ENCODE assay signal across 36 cellular contexts in genomic region chr12:108322998-108323397, GRCh38. TPM values are rescaled to one million over a fixed set of nuclear protein-coding genes. Genes with fewer than 3 reads are reported as not detected.
"Had no signal": no experiment of that assay in that cellular context is flagged by ENCODE, and none has a peak within 500 bp of the region (broad histone marks: within the 10 kb centered on the region; RNA-seq: fewer than 3 reads in every experiment).

No MANE protein-coding gene starts in this region.

- H3K9me3 Mint-ChIP-seq: activated CD4-positive, alpha-beta memory T cell treated with anti-CD3 and anti-CD28 coated beads, Interleukin-2, amount 10 ng/mL, durations not matched to agents 7 days and 5 days; activated CD4-positive, alpha-beta T cell treated with anti-CD3 and anti-CD28 coated beads, Interleukin-2, amount 10 ng/mL, durations not matched to agents 7 days and 5 days; activated naive CD4-positive, alpha-beta T cell treated with anti-CD3 and anti-CD28 coated beads, Interleukin-2, amount 10 ng/mL, durations not matched to agents 7 days and 5 days; activated naive CD4-positive, alpha-beta T cell treated with anti-CD3 and anti-CD28 coated beads, Interleukin-2, amount 50 U/mL, for 24 hours; activated naive CD8-positive, alpha-beta T cell treated with anti-CD3 and anti-CD28 coated beads, Interleukin-2, amount 10 ng/mL, durations not matched to agents 7 days and 5 days; activated naive CD8-positive, alpha-beta T cell treated with anti-CD3 and anti-CD28 coated beads, Interleukin-2, amount 50 U/mL, for 24 hours; activated T-cell treated with anti-CD3 and anti-CD28 coated beads, Interleukin-2, amount 50 U/mL, for 24 hours; activated T-helper 2 cell treated with anti-CD3 and anti-CD28 coated beads, Interferon-gamma antibody, Interleukin-2, Interleukin-4, amounts not matched to agents 10 μg/mL and 5 μg/mL and 100 μg/mL, durations not matched to agents 14 hours and 24 hours and 36 hours; central memory CD8-positive, alpha-beta T cell; T-helper 1 cell treated with Interleukin-12 subunit alpha and Interleukin-12 subunit beta and Interleukin-4 antibody, amounts not matched to agents 30 μg/mL and 1 μg/mL, for 36 hours; T-helper 2 cell treated with Interferon-gamma antibody and Interleukin-4, amounts not matched to agents 5 μg/mL and 100 μg/mL, for 36 hours had no signal

- ATAC-seq: activated CD4-positive, alpha-beta T cell treated with anti-CD3 and anti-CD28 coated beads for 36 hours; activated CD4-positive, CD25-positive, alpha-beta regulatory T cell treated with anti-CD3 and anti-CD28 coated beads, Interleukin-2, amount 50 U/mL, for 24 hours; activated CD8-positive, alpha-beta memory T cell treated with anti-CD3 and anti-CD28 coated beads, Interleukin-2, amount 10 ng/mL, durations not matched to agents 7 days and 5 days; activated CD8-positive, alpha-beta T cell treated with anti-CD3 and anti-CD28 coated beads, Interleukin-2, amount 10 ng/mL, durations not matched to agents 7 days and 5 days; activated naive CD8-positive, alpha-beta T cell treated with anti-CD3 and anti-CD28 coated beads, Interleukin-2, amount 50 U/mL, for 24 hours; WTC11 had no signal

- H3K36me3 Mint-ChIP-seq: activated CD8-positive, alpha-beta memory T cell treated with anti-CD3 and anti-CD28 coated beads, Interleukin-2, amount 10 ng/mL, durations not matched to agents 7 days and 5 days; activated naive CD4-positive, alpha-beta T cell treated with anti-CD3 and anti-CD28 coated beads, Interleukin-2, amount 10 ng/mL, durations not matched to agents 7 days and 5 days; activated naive CD4-positive, alpha-beta T cell treated with anti-CD3 and anti-CD28 coated beads, Interleukin-2, amount 50 U/mL, for 24 hours; activated naive CD8-positive, alpha-beta T cell; activated naive CD8-positive, alpha-beta T cell treated with anti-CD3 and anti-CD28 coated beads, Interleukin-2, amount 10 ng/mL, durations not matched to agents 7 days and 5 days; brain; WTC11 had no signal

- DNase-seq: activated CD4-positive, alpha-beta memory T cell treated with anti-CD3 and anti-CD28 coated beads, Interleukin-2, amount 10 ng/mL, durations not matched to agents 7 days and 5 days; activated CD4-positive, alpha-beta T cell treated with anti-CD3 and anti-CD28 coated beads for 1 hour; activated CD4-positive, alpha-beta T cell treated with anti-CD3 and anti-CD28 coated beads for 36 hours; activated CD4-positive, alpha-beta T cell treated with anti-CD3 and anti-CD28 coated beads for 48 hours; activated CD4-positive, alpha-beta T cell treated with anti-CD3 and anti-CD28 coated beads, Interleukin-2, amount 10 ng/mL, durations not matched to agents 7 days and 5 days; activated CD4-positive, alpha-beta T cell treated with anti-CD3 and anti-CD28 coated beads, Interleukin-2, amount 50 U/mL, for 48 hours; activated CD4-positive, CD25-positive, alpha-beta regulatory T cell; activated CD8-positive, alpha-beta memory T cell treated with anti-CD3 and anti-CD28 coated beads for 24 hours; activated CD8-positive, alpha-beta memory T cell treated with anti-CD3 and anti-CD28 coated beads, Interleukin-2, amount 10 ng/mL, durations not matched to agents 7 days and 5 days; activated CD8-positive, alpha-beta memory T cell treated with anti-CD3 and anti-CD28 coated beads, Interleukin-2, amount 50 U/mL, for 48 hours; activated CD8-positive, alpha-beta T cell treated with anti-CD3 and anti-CD28 coated beads, Interleukin-2, amount 10 ng/mL, durations not matched to agents 7 days and 5 days; activated effector memory CD4-positive, alpha-beta T cell treated with Interleukin-2 at 50 U/mL for 16 hours; activated gamma-delta T cell; activated naive CD4-positive, alpha-beta T cell treated with anti-CD3 and anti-CD28 coated beads, Interleukin-2, amount 10 ng/mL, durations not matched to agents 7 days and 5 days; activated naive CD4-positive, alpha-beta T cell treated with Interleukin-2 at 50 U/mL for 16 hours; activated naive CD8-positive, alpha-beta T cell treated with anti-CD3 and anti-CD28 coated beads, Interleukin-2, amount 10 ng/mL, durations not matched to agents 7 days and 5 days; activated naive CD8-positive, alpha-beta T cell treated with anti-CD3 and anti-CD28 coated beads, Interleukin-2, amount 50 U/mL, for 24 hours; activated T-cell treated with anti-CD3 and anti-CD28 coated beads, Interleukin-2, amount 50 U/mL, for 24 hours; amygdala; anterior cingulate cortex; SW 1271; T-helper 1 cell; T-helper 2 cell; T-helper 9 cell; WERI-Rb-1 had no signal

- H3K27ac Mint-ChIP-seq: activated CD4-positive, alpha-beta memory T cell treated with anti-CD3 and anti-CD28 coated beads, Interleukin-2, amount 10 ng/mL, durations not matched to agents 7 days and 5 days; activated CD4-positive, alpha-beta T cell treated with anti-CD3 and anti-CD28 coated beads for 36 hours; activated CD4-positive, alpha-beta T cell treated with anti-CD3 and anti-CD28 coated beads, Interleukin-2, amount 10 ng/mL, durations not matched to agents 7 days and 5 days; activated CD8-positive, alpha-beta memory T cell treated with anti-CD3 and anti-CD28 coated beads, Interleukin-2, amount 10 ng/mL, durations not matched to agents 7 days and 5 days; activated CD8-positive, alpha-beta T cell treated with anti-CD3 and anti-CD28 coated beads, Interleukin-2, amount 10 ng/mL, durations not matched to agents 7 days and 5 days; activated naive CD4-positive, alpha-beta T cell treated with anti-CD3 and anti-CD28 coated beads, Interleukin-2, amount 10 ng/mL, durations not matched to agents 7 days and 5 days; activated naive CD4-positive, alpha-beta T cell treated with anti-CD3 and anti-CD28 coated beads, Interleukin-2, amount 50 U/mL, for 24 hours; activated naive CD8-positive, alpha-beta T cell; activated naive CD8-positive, alpha-beta T cell treated with anti-CD3 and anti-CD28 coated beads, Interleukin-2, amount 10 ng/mL, durations not matched to agents 7 days and 5 days; activated naive CD8-positive, alpha-beta T cell treated with anti-CD3 and anti-CD28 coated beads, Interleukin-2, amount 50 U/mL, for 24 hours; activated T-cell treated with anti-CD3 and anti-CD28 coated beads, Interleukin-2, amount 50 U/mL, for 24 hours; activated T-helper 2 cell treated with anti-CD3 and anti-CD28 coated beads, Interferon-gamma antibody, Interleukin-2, Interleukin-4, amounts not matched to agents 10 μg/mL and 5 μg/mL and 100 μg/mL, durations not matched to agents 14 hours and 24 hours and 36 hours; brain; T-helper 1 cell treated with Interleukin-12 subunit alpha and Interleukin-12 subunit beta and Interleukin-4 antibody, amounts not matched to agents 30 μg/mL and 1 μg/mL, for 36 hours; T-helper 2 cell treated with Interferon-gamma antibody and Interleukin-4, amounts not matched to agents 5 μg/mL and 100 μg/mL, for 36 hours; WTC11 had no signal

- H3K27me3 Mint-ChIP-seq: activated naive CD4-positive, alpha-beta T cell treated with anti-CD3 and anti-CD28 coated beads, Interleukin-2, amount 50 U/mL, for 24 hours; central memory CD8-positive, alpha-beta T cell had no signal

- H3K4me3 Mint-ChIP-seq: activated CD4-positive, alpha-beta memory T cell treated with anti-CD3 and anti-CD28 coated beads, Interleukin-2, amount 10 ng/mL, durations not matched to agents 7 days and 5 days; activated CD4-positive, alpha-beta T cell treated with anti-CD3 and anti-CD28 coated beads for 36 hours; activated CD4-positive, alpha-beta T cell treated with anti-CD3 and anti-CD28 coated beads, Interleukin-2, amount 10 ng/mL, durations not matched to agents 7 days and 5 days; activated CD8-positive, alpha-beta memory T cell treated with anti-CD3 and anti-CD28 coated beads, Interleukin-2, amount 10 ng/mL, durations not matched to agents 7 days and 5 days; activated CD8-positive, alpha-beta T cell treated with anti-CD3 and anti-CD28 coated beads, Interleukin-2, amount 10 ng/mL, durations not matched to agents 7 days and 5 days; activated naive CD4-positive, alpha-beta T cell treated with anti-CD3 and anti-CD28 coated beads, Interleukin-2, amount 10 ng/mL, durations not matched to agents 7 days and 5 days; activated naive CD4-positive, alpha-beta T cell treated with anti-CD3 and anti-CD28 coated beads, Interleukin-2, amount 50 U/mL, for 24 hours; activated naive CD8-positive, alpha-beta T cell; activated naive CD8-positive, alpha-beta T cell treated with anti-CD3 and anti-CD28 coated beads, Interleukin-2, amount 10 ng/mL, durations not matched to agents 7 days and 5 days; activated naive CD8-positive, alpha-beta T cell treated with anti-CD3 and anti-CD28 coated beads, Interleukin-2, amount 50 U/mL, for 24 hours; activated T-cell treated with anti-CD3 and anti-CD28 coated beads, Interleukin-2, amount 50 U/mL, for 24 hours; brain; central memory CD8-positive, alpha-beta T cell; T-helper 1 cell treated with Interleukin-12 subunit alpha and Interleukin-12 subunit beta and Interleukin-4 antibody, amounts not matched to agents 30 μg/mL and 1 μg/mL, for 36 hours; T-helper 2 cell treated with Interferon-gamma antibody and Interleukin-4, amounts not matched to agents 5 μg/mL and 100 μg/mL, for 36 hours; WTC11 had no signal

- H3K4me1 Mint-ChIP-seq: activated CD4-positive, alpha-beta T cell treated with anti-CD3 and anti-CD28 coated beads for 36 hours; activated CD8-positive, alpha-beta memory T cell treated with anti-CD3 and anti-CD28 coated beads, Interleukin-2, amount 10 ng/mL, durations not matched to agents 7 days and 5 days; activated naive CD4-positive, alpha-beta T cell treated with anti-CD3 and anti-CD28 coated beads, Interleukin-2, amount 10 ng/mL, durations not matched to agents 7 days and 5 days had no signal

RNA-seq across cellular contexts. Expression of gene CMKLR1, which starts 16.1 kb away (rescaled TPM):
- total RNA-seq: activated CD4-positive, alpha-beta memory T cell treated with anti-CD3 and anti-CD28 coated beads, Interleukin-2, amount 10 ng/mL, durations not matched to agents 7 days and 5 days; activated CD4-positive, alpha-beta T cell treated with anti-CD3 and anti-CD28 coated beads for 36 hours; activated CD4-positive, alpha-beta T cell treated with anti-CD3 and anti-CD28 coated beads, Interleukin-2, amount 10 ng/mL, durations not matched to agents 7 days and 5 days; activated CD8-positive, alpha-beta memory T cell treated with anti-CD3 and anti-CD28 coated beads, Interleukin-2, amount 10 ng/mL, durations not matched to agents 7 days and 5 days; activated T-helper 2 cell treated with anti-CD3 and anti-CD28 coated beads, Interferon-gamma antibody, Interleukin-2, Interleukin-4, amounts not matched to agents 10 μg/mL and 5 μg/mL and 100 μg/mL, durations not matched to agents 14 hours and 24 hours and 36 hours; bronchial epithelial cell; cardiac muscle cell had no signal
